ENCODE assay signal across 21 cellular contexts in genomic region chr5:143977891-143978448, GRCh38.
DNase-seq lines count a peak whose midpoint lies in the region; ATAC-seq and TF ChIP-seq lines count a peak whose summit lies in the region.
"Had no signal": no experiment of that assay in that cellular context is flagged by ENCODE, and none has a peak within 500 bp of the region (broad histone marks: within the 10 kb centered on the region; RNA-seq: fewer than 3 reads in every experiment).

No MANE protein-coding gene starts in this region.

- BruUV-seq in A673 (replicated peaks; lab: Mats Ljungman, UMichigan), result no TSS peak

- H3K9ac ChIP-seq in adipocyte (ENCODE audit: low read length), result no peak overlapping the region

- no peaks in the 10 kb centered on the region for H3K27me3 ChIP-seq in adipocyte (replicated peaks; ENCODE audit: control insufficient read depth, insufficient read depth, low read length)
- peaks cover 5% of the 10 kb centered on the region for H3K27me3 ChIP-seq in A673 (replicated peaks; ENCODE audit: insufficient read depth, low read depth, low read length, poor library complexity)
- H3K27me3 ChIP-seq: heart right ventricle, testis had no signal

- H3K4me1 ChIP-seq in adipocyte (ENCODE audit: control insufficient read depth, insufficient read depth, low read length) (no peaks in the 10 kb centered on the region), A673 (ENCODE audit: insufficient read depth, low read length, poor library complexity, severe bottlenecking) (no peaks in the 10 kb centered on the region)
- H3K4me1 ChIP-seq: heart right ventricle, testis had no signal

- CTCF ChIA-PET in A673 (lab: Charles Lee), result no interaction called here

- intact Hi-C loops in sciatic nerve (cut with DNase I) (no loop called here), A673 (cut with micrococcal nuclease; ENCODE audit: unreplicated experiment) (no loop called here)

- H3K27ac ChIP-seq in A673 (ENCODE audit: low read depth, low read length, poor library complexity, severe bottlenecking), result no peak overlapping the region
- H3K27ac ChIP-seq: heart right ventricle, testis had no signal

- DNase-seq in EL, result peak; percentile 43
- DNase-seq in HT1080 (ENCODE audit: low read depth), result peak; percentile 73
- peak; percentile 12 for DNase-seq in adipocyte (ENCODE audit: low read depth)
- peak; percentile 42 for DNase-seq in glomerular visceral epithelial cell (ENCODE audit: extremely low spot score)
- no peak for DNase-seq in sciatic nerve (ENCODE audit: low spot score)
- DNase-seq in A673 (ENCODE audit: low spot score), result no peak
- DNase-seq in activated CD4-positive, alpha-beta T cell treated with anti-CD3 and anti-CD28 coated beads for 48 hours, result no peak
- DNase-seq: activated CD4-positive, alpha-beta T cell treated with anti-CD3 and anti-CD28 coated beads, Interleukin-2, amount 10 ng/mL, durations not matched to agents 24 days and 14 days; activated effector memory CD4-positive, alpha-beta T cell treated with anti-CD3 and anti-CD28 coated beads, Interleukin-2, amount 50 U/mL, for 16 hours; amniotic stem cell; CD8-positive, alpha-beta T cell; central memory CD4-positive, alpha-beta T cell; DMS79; effector CD4-positive, alpha-beta T cell; heart right ventricle; immature natural killer cell; NCI-H1417 treated with DMSO at 0.1 percent for 48 hours; nucleus accumbens; testis had no signal

- no peak for TF ChIP-seq CTCF in A673 (conservative IDR thresholded peaks at IDR 0.05; ENCODE audit: low read depth, low read length)

- POLR2A ChIA-PET in A673 (lab: Charles Lee; ENCODE audit: low non-redundant PET), result no interaction called here

- ATAC-seq in sciatic nerve (no peak), GM19452 (IDR thresholded peaks at IDR 0.05; ENCODE audit: unreplicated experiment) (no peak)
- ATAC-seq: CD8-positive, alpha-beta T cell; heart right ventricle had no signal

- H3K36me3 ChIP-seq in adipocyte (ENCODE audit: control insufficient read depth, insufficient read depth, low read length, severe bottlenecking), result no peaks in the 10 kb centered on the region
- no peaks in the 10 kb centered on the region for H3K36me3 ChIP-seq in A673 (ENCODE audit: insufficient read depth, low read length, poor library complexity, severe bottlenecking)
- H3K36me3 ChIP-seq: heart right ventricle had no signal

- H3K9me3 ChIP-seq in adipocyte (ENCODE audit: control insufficient read depth, low read length) (no peaks in the 10 kb centered on the region), A673 (ENCODE audit: low read depth, low read length, poor library complexity, severe bottlenecking) (no peaks in the 10 kb centered on the region)
- H3K9me3 ChIP-seq: testis had no signal

- H3K4me3 ChIP-seq in adipocyte (ENCODE audit: low read length), result no peak overlapping the region
- H3K4me3 ChIP-seq in A673 (ENCODE audit: low read depth, low read length, poor library complexity, severe bottlenecking), result no peak overlapping the region
- H3K4me3 ChIP-seq: heart right ventricle, lung, testis had no signal

Comparison
In these comparisons a context has a peak if more than half of its experiments do, and no peak if none do; other contexts are left out.
1. DNase-seq: peak in EL (single experiment), HT1080 (single experiment), adipocyte (single experiment) and glomerular visceral epithelial cell (single experiment); none in sciatic nerve (single experiment), A673 (single experiment) and activated CD4-positive, alpha-beta T cell treated with anti-CD3 and anti-CD28 coated beads for 48 hours (single experiment).